In genomic region chr18:11714244-11714918, GRCh38 we compare ENCODE assay signal across 19 cellular contexts. TPM values are rescaled to one million over a fixed set of nuclear protein-coding genes. Genes with fewer than 3 reads are reported as not detected.
A peak's percentile ranks its signal among the peaks of the same experiment; 100 is the strongest.
DNase-seq lines count a peak whose midpoint lies in the region; ATAC-seq, FAIRE-seq and TF ChIP-seq lines count a peak whose summit lies in the region.
"Had no signal": no experiment of that assay in that cellular context is flagged by ENCODE, and none has a peak within 500 bp of the region (broad histone marks: within the 10 kb centered on the region; RNA-seq: fewer than 3 reads in every experiment).

No MANE protein-coding gene starts in this region.

- 77% methylated on average over 7 of the region's 7 CpGs for WGBS in A549 (ENCODE audit: missing lambda C conversion rate)

- TF ChIP-seq EP300 in A549 (IDR thresholded peaks at IDR 0.05), result no peak

- H3K4me3 ChIP-seq in A549, result no peak overlapping the region
- peak overlapping the region; percentile 17; the same call in 1 of the 2 replicates for H3K4me3 ChIP-seq in HUES6 (ENCODE audit: low read depth, low read length)

- peaks cover 25% of the 10 kb centered on the region for H3K36me3 Mint-ChIP-seq in WTC11
- no peaks in the 10 kb centered on the region for H3K36me3 Mint-ChIP-seq in natural killer cell

- H3K9me3 Mint-ChIP-seq in WTC11 (peaks cover 31% of the 10 kb centered on the region), natural killer cell (no peaks in the 10 kb centered on the region)

- H3K27ac ChIP-seq in A549 (no peak overlapping the region), HUES6 (ENCODE audit: low read depth, low read length) (peak overlapping the region; percentile 67; the same call in 1 of the 2 replicates)
- H3K27ac ChIP-seq: HL-60 had no signal

- no peak for ATAC-seq in A549
- peak; percentile 90 for ATAC-seq in WTC11
- no peak for ATAC-seq in natural killer cell
- no peak for ATAC-seq in esophagus mucosa

- no peaks in the 10 kb centered on the region for H3K36me3 ChIP-seq in HUES6 (ENCODE audit: control insufficient read depth, insufficient read depth, low read length)

- H3K9ac ChIP-seq in HUES6 (ENCODE audit: low read length), result peak overlapping the region; percentile 63

- TF ChIP-seq RAD21 in A549 (conservative IDR thresholded peaks at IDR 0.05 in 1 of 2, IDR thresholded peaks at IDR 0.05 in 1 of 2), result no peak

- no peak for DNase-seq in A549 (ENCODE audit: low read depth in 1 of 2, low spot score in 1 of 2)
- no peak for DNase-seq in WTC11 (ENCODE audit: low spot score)
- peak; percentile 35 for DNase-seq in iPS DF 19.7 (ENCODE audit: low read depth, low spot score)
- no peak for DNase-seq in SHP77 treated with DMSO at 0.1 percent for 48 hours (lab: John Stamatoyannopoulos, UW)
- no peak for DNase-seq in natural killer cell
- no peak for DNase-seq in ecto neural progenitor cell (ENCODE audit: low spot score)
- DNase-seq: 8988T, DMS79 treated with DMSO at 0.1 percent for 48 hours, NCI-H1105, NCI-H1694 treated with DMSO at 0.1 percent for 48 hours, NCI-H510A, NCI-H774, OCI-M1, RPMI8226 had no signal

- TF ChIP-seq POLR2A in A549 (IDR thresholded peaks at IDR 0.05; ENCODE audit: low read length), result no peak

- 0 out of 3 replicates have a peak overlapping the region, but pooled peaks have one; percentile 8 for H3K4me2 ChIP-seq in A549

- H3K4me3 Mint-ChIP-seq in WTC11 (peak overlapping the region; percentile 18), natural killer cell (no peak overlapping the region)
- H3K4me3 Mint-ChIP-seq: B cell had no signal

- POLR2A ChIA-PET in A549 (lab: Yijun Ruan, JAX) (no interaction called here), WTC11 (lab: Charles Lee) (no interaction called here)

- peaks cover 6% of the 10 kb centered on the region; the same call in 1 of the 3 replicates for H3K9me3 ChIP-seq in A549
- peaks cover 9% of the 10 kb centered on the region; the same call in 1 of the 2 replicates for H3K9me3 ChIP-seq in HUES6 (ENCODE audit: control insufficient read depth, insufficient read depth, low read depth, low read length)

- no peaks in the 10 kb centered on the region for H3K4me1 ChIP-seq in A549
- peaks cover 24% of the 10 kb centered on the region for H3K4me1 ChIP-seq in HUES6 (ENCODE audit: control insufficient read depth, insufficient read depth, low read length)

- intact Hi-C loops in natural killer cell (cut with micrococcal nuclease), result no loop called here

- no peaks in the 10 kb centered on the region; the same call in 1 of the 2 replicates for H3K27me3 ChIP-seq in HUES6 (ENCODE audit: control insufficient read depth, insufficient read depth, low read length)

- H3K4me1 Mint-ChIP-seq in WTC11 (peaks cover 39% of the 10 kb centered on the region), natural killer cell (no peaks in the 10 kb centered on the region)
- H3K4me1 Mint-ChIP-seq: B cell had no signal

- H3K27me3 Mint-ChIP-seq in WTC11 (ENCODE audit: low read depth) (peaks cover 5% of the 10 kb centered on the region), natural killer cell (ENCODE audit: low read depth in 2 of 2) (peaks cover 20 to 36% of the 10 kb centered on the region in 2 donors)

- H3K27ac Mint-ChIP-seq in WTC11, result peak overlapping the region; percentile 95
- H3K27ac Mint-ChIP-seq in natural killer cell, result no peak overlapping the region
- H3K27ac Mint-ChIP-seq: B cell had no signal

- CTCF ChIA-PET in A549 (lab: Yijun Ruan, JAX) (no interaction called here), WTC11 (lab: Charles Lee) (interaction anchor here (0.9 to 2.2 kb wide), 2 partner anchors 14 to 281 kb away, joined by 3 to 7 read pairs; no protein-coding TSS in a partner anchor)

- no peak for FAIRE-seq in A549 (lab: Jason Lieb, UNC)
- FAIRE-seq: H54 had no signal

- TF ChIP-seq CTCF in A549 (IDR thresholded peaks at IDR 0.05), result no peak
- no peak for TF ChIP-seq CTCF in WTC11 (IDR thresholded peaks at IDR 0.05)
- no peak for TF ChIP-seq CTCF in natural killer cell (IDR thresholded peaks at IDR 0.05)

TF ChIP-seq in A549, 52 proteins besides CTCF, POLR2A, EP300 and RAD21:
- no peak for TF ChIP-seq CBX8 (IDR thresholded peaks at IDR 0.05)

TF ChIP-seq in WTC11, 78 proteins besides CTCF, POLR2A, EP300 and RAD21 (continues in another document):
- TF ChIP-seq ZSCAN18 (CRISPR knock-in tag; IDR thresholded peaks at IDR 0.05) (no peak), ELF4 (CRISPR knock-in tag; IDR thresholded peaks at IDR 0.05; ENCODE audit: low read depth) (no peak), SMAD3 (CRISPR knock-in tag; IDR thresholded peaks at IDR 0.05; ENCODE audit: borderline replicate concordance) (no peak), ZNF671 (CRISPR knock-in tag; IDR thresholded peaks at IDR 0.05) (no peak), KAT7 (CRISPR knock-in tag; IDR thresholded peaks at IDR 0.05; ENCODE audit: borderline replicate concordance) (no peak), GRHL2 (CRISPR knock-in tag; IDR thresholded peaks at IDR 0.05; ENCODE audit: insufficient replicate concordance, severe bottlenecking) (no peak)
- TF ChIP-seq, protein P1, sequence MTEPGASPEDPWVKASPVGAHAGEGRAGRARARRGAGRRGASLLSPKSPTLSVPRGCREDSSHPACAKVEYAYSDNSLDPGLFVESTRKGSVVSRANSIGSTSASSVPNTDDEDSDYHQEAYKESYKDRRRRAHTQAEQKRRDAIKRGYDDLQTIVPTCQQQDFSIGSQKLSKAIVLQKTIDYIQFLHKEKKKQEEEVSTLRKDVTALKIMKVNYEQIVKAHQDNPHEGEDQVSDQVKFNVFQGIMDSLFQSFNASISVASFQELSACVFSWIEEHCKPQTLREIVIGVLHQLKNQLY (CRISPR knock-in tag; IDR thresholded peaks at IDR 0.05), result no peak
- TF ChIP-seq, protein P2, sequence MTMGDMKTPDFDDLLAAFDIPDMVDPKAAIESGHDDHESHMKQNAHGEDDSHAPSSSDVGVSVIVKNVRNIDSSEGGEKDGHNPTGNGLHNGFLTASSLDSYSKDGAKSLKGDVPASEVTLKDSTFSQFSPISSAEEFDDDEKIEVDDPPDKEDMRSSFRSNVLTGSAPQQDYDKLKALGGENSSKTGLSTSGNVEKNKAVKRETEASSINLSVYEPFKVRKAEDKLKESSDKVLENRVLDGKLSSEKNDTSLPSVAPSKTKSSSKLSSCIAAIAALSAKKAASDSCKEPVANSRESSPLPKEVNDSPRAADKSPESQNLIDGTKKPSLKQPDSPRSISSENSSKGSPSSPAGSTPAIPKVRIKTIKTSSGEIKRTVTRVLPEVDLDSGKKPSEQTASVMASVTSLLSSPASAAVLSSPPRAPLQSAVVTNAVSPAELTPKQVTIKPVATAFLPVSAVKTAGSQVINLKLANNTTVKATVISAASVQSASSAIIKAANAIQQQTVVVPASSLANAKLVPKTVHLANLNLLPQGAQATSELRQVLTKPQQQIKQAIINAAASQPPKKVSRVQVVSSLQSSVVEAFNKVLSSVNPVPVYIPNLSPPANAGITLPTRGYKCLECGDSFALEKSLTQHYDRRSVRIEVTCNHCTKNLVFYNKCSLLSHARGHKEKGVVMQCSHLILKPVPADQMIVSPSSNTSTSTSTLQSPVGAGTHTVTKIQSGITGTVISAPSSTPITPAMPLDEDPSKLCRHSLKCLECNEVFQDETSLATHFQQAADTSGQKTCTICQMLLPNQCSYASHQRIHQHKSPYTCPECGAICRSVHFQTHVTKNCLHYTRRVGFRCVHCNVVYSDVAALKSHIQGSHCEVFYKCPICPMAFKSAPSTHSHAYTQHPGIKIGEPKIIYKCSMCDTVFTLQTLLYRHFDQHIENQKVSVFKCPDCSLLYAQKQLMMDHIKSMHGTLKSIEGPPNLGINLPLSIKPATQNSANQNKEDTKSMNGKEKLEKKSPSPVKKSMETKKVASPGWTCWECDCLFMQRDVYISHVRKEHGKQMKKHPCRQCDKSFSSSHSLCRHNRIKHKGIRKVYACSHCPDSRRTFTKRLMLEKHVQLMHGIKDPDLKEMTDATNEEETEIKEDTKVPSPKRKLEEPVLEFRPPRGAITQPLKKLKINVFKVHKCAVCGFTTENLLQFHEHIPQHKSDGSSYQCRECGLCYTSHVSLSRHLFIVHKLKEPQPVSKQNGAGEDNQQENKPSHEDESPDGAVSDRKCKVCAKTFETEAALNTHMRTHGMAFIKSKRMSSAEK (CRISPR knock-in tag; IDR thresholded peaks at IDR 0.05; ENCODE audit: borderline replicate concordance), result no peak

RNA-seq across cellular contexts. Expression of gene GNAL, which starts 25.3 kb away (rescaled TPM):
- polyA plus RNA-seq in A549 (2011; rRNA removed), result 12.9 and 16.8 TPM in 2 replicates
- 3.8 and 4.7 TPM in 2 replicates for polyA plus RNA-seq in A549 (2012; cell fraction: cytosol; rRNA removed)
- 2.6 and 3.2 TPM in 2 replicates for polyA plus RNA-seq in A549 (2012; cell fraction: nucleus; rRNA removed)
- 5.1 to 5.8 TPM (median 5.5 TPM) in 3 replicates for polyA plus RNA-seq in A549 (2017; fragmentation: RNase III; extraction: RNeasy Plus Mini Kit Qiagen cat#74134 plus additional on column Dnase treatment)
- polyA minus RNA-seq in A549 (2011; rRNA and poly(A)+ RNA removed), result 12.4 and 15.3 TPM in 2 replicates
- total RNA-seq in WTC11 (2021), result 22.3 to 26.7 TPM (median 23.9 TPM) in 3 replicates
- 10 to 100 TPM; 10.9 to 15.0 (median 12.6) TPM for total RNA-seq in natural killer cell
- total RNA-seq in esophagus mucosa, result 8.8 TPM
